1 cellular context compared by ENCODE assay signal in the genomic region with DNA sequence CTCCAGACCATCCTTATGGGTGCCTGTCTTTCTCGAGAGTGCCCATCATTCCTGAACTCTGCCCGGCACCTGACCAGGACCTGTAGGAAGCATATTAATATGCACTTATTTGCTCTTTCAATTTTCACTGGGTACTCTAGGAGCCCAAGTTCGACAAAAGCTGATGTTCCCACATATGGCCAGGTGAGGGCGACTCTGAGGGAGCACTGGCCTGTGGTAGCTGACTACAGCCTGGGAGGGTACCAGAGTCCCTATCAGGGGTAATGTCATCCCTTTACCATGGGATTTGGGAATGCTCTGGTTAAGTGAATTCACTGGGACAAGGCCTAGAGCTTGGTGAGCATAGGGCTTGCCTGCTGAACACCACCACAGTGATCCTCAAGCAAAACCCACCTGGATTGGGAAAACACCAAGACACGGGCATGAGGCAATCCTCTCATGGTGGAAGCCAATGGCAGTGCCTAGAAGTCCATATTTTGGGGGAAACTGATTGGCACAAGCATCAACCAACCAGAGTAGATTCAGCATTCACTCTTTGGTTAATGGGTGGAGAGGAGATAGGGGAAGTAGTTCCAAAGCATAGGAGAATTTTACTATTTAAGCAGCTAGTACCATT.
TF ChIP-seq lines count a peak whose summit lies in the region.

No MANE protein-coding gene starts in this region.

TF ChIP-seq in WTC11, 78 proteins besides CTCF, POLR2A, EP300 and RAD21 (continued from another document):
- TF ChIP-seq ERG (CRISPR knock-in tag; IDR thresholded peaks at IDR 0.05) (no peak), ESRRA (CRISPR knock-in tag; IDR thresholded peaks at IDR 0.05; ENCODE audit: borderline replicate concordance) (no peak)
- TF ChIP-seq, protein P1, sequence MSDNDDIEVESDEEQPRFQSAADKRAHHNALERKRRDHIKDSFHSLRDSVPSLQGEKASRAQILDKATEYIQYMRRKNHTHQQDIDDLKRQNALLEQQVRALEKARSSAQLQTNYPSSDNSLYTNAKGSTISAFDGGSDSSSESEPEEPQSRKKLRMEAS (CRISPR knock-in tag; IDR thresholded peaks at IDR 0.05) = no peak
TF ChIP-seq in WTC11: peak in this region for 0.
